1 cellular context compared by ENCODE assay signal in genomic region chr12:104986022-104986941, GRCh38.
TF ChIP-seq lines count a peak whose summit lies in the region.

NOPCHAP1 (plus strand) TSS chr12:104986316; CDS start chr12:104986353, 37 bp downstream.

TF ChIP-seq in HepG2, 621 proteins besides CTCF, POLR2A, EP300 and RAD21 (continued from another document and continues in another):
- TF ChIP-seq ZNF574 (CRISPR knock-in tag; IDR thresholded peaks at IDR 0.05) (0 out of 2 replicates have a peak, but pooled peaks have one; percentile 24), ZNF883 (CRISPR knock-in tag; IDR thresholded peaks at IDR 0.05; ENCODE audit: not compliant biosample characterization) (peak; percentile 76), ZNF761 (CRISPR knock-in tag; conservative IDR thresholded peaks at IDR 0.05) (no peak), IKZF5 (CRISPR knock-in tag; IDR thresholded peaks at IDR 0.05) (no peak; the same call in 1 of the 2 replicates), KIAA2018 (CRISPR knock-in tag; IDR thresholded peaks at IDR 0.05; ENCODE audit: borderline replicate concordance) (no peak), CCAR2 (optimal IDR thresholded peaks at IDR 0.05; ENCODE audit: low read depth, low read length) (no peak), EEA1 (CRISPR knock-in tag; IDR thresholded peaks at IDR 0.05; ENCODE audit: borderline replicate concordance) (no peak), ZNF10 (CRISPR knock-in tag; IDR thresholded peaks at IDR 0.05; ENCODE audit: borderline replicate concordance, low read depth) (no peak), ZSCAN29 (CRISPR knock-in tag; conservative IDR thresholded peaks at IDR 0.05) (no peak), CERS6 (CRISPR knock-in tag; IDR thresholded peaks at IDR 0.05) (no peak), HIC2 (CRISPR knock-in tag; IDR thresholded peaks at IDR 0.05; ENCODE audit: low read depth) (no peak), ZNF780A (CRISPR knock-in tag; IDR thresholded peaks at IDR 0.05) (no peak), ZZZ3 (CRISPR knock-in tag; IDR thresholded peaks at IDR 0.05; ENCODE audit: borderline replicate concordance) (no peak), NCOA1 (CRISPR knock-in tag; IDR thresholded peaks at IDR 0.05) (0 out of 2 replicates have a peak, but pooled peaks have one; percentile 35), ATF6 (CRISPR knock-in tag; conservative IDR thresholded peaks at IDR 0.05) (no peak), ZNF230 (CRISPR knock-in tag; IDR thresholded peaks at IDR 0.05) (no peak), RFX5 (IDR thresholded peaks at IDR 0.05; ENCODE audit: low read depth, low read length) (no peak), HCFC1 (IDR thresholded peaks at IDR 0.05; ENCODE audit: low read depth, low read length) (no peak), SOX13 (IDR thresholded peaks at IDR 0.05) (no peak), SOX13 (CRISPR knock-in tag; conservative IDR thresholded peaks at IDR 0.05 in 1 of 2, IDR thresholded peaks at IDR 0.05 in 1 of 2) (no peak; a peak in 1 of 4 replicates), ZNF572 (CRISPR knock-in tag; IDR thresholded peaks at IDR 0.05) (0 out of 2 replicates have a peak, but pooled peaks have one; percentile 69), ZNF543 (CRISPR knock-in tag; IDR thresholded peaks at IDR 0.05) (no peak), MTERF4 (CRISPR knock-in tag; IDR thresholded peaks at IDR 0.05) (0 out of 2 replicates have a peak, but pooled peaks have one; percentile 36), ARID5B (CRISPR knock-in tag; IDR thresholded peaks at IDR 0.05) (peak; percentile 26; the same call in 1 of the 2 replicates), KLF9 (CRISPR knock-in tag; IDR thresholded peaks at IDR 0.05; ENCODE audit: low read depth) (no peak), ZIK1 (CRISPR knock-in tag; IDR thresholded peaks at IDR 0.05; ENCODE audit: borderline replicate concordance, low read depth) (no peak), SP4 (CRISPR knock-in tag; IDR thresholded peaks at IDR 0.05) (peak; percentile 80), NR2C2 (CRISPR knock-in tag; IDR thresholded peaks at IDR 0.05; ENCODE audit: borderline replicate concordance) (no peak), NFKBIZ (CRISPR knock-in tag; IDR thresholded peaks at IDR 0.05) (no peak), HMG20B (CRISPR knock-in tag; conservative IDR thresholded peaks at IDR 0.05) (no peak), TRAFD1 (CRISPR knock-in tag; IDR thresholded peaks at IDR 0.05; ENCODE audit: borderline replicate concordance) (no peak), HNRNPUL1 (IDR thresholded peaks at IDR 0.05; ENCODE audit: low read depth, low read length) (no peak)
